Comparison of ENCODE assay signal across 14 cellular contexts in genomic region chr2:223995569-223995968, GRCh38. TPM values are rescaled to one million over a fixed set of nuclear protein-coding genes. Genes with fewer than 3 reads are reported as not detected.
DNase-seq lines count a peak whose midpoint lies in the region; ATAC-seq and TF ChIP-seq lines count a peak whose summit lies in the region.
"Had no signal": no experiment of that assay in that cellular context is flagged by ENCODE, and none has a peak within 500 bp of the region (broad histone marks: within the 10 kb centered on the region; RNA-seq: fewer than 3 reads in every experiment).

No MANE protein-coding gene starts in this region.

- no peak for DNase-seq in activated CD8-positive, alpha-beta T cell treated with anti-CD3 and anti-CD28 coated beads for 36 hours
- no peak for DNase-seq in activated CD8-positive, alpha-beta T cell treated with anti-CD3 and anti-CD28 coated beads, Interleukin-2, amount 10 ng/mL, durations not matched to agents 7 days and 5 days
- DNase-seq in NCI-H460 (ENCODE audit: extremely low read depth, low read depth) (peak; percentile 89), cardiac fibroblast (ENCODE audit: low read depth in 2 of 2) (peak; percentile 49 to 80), osteocyte (ENCODE audit: extremely low spot score, unreplicated experiment) (no peak), tibial artery (no peak), Ammon's horn (ENCODE audit: low spot score) (no peak)
- DNase-seq: activated CD4-positive, alpha-beta T cell treated with anti-CD3 and anti-CD28 coated beads, Interleukin-2, amount 50 U/mL, for 1 hour; BE2C; gastrocnemius medialis; posterior cingulate gyrus had no signal

- no peaks in the 10 kb centered on the region for H3K36me3 ChIP-seq in tibial artery
- H3K36me3 ChIP-seq: BE2C, gastrocnemius medialis had no signal

- H3K9me3 Mint-ChIP-seq in activated CD8-positive, alpha-beta T cell treated with anti-CD3 and anti-CD28 coated beads for 36 hours, result no peaks in the 10 kb centered on the region
- H3K9me3 Mint-ChIP-seq in activated CD8-positive, alpha-beta T cell treated with anti-CD3 and anti-CD28 coated beads, Interleukin-2, amount 10 ng/mL, durations not matched to agents 7 days and 5 days (ENCODE audit: insufficient read depth), result no peaks in the 10 kb centered on the region
- H3K9me3 Mint-ChIP-seq in osteocyte (ENCODE audit: unreplicated experiment), result no peaks in the 10 kb centered on the region
- H3K9me3 Mint-ChIP-seq: type B pancreatic cell had no signal

- H3K4me1 ChIP-seq in tibial artery, result peaks cover 0 to 12% (median 3%) of the 10 kb centered on the region in 4 donors
- H3K4me1 ChIP-seq: BE2C had no signal

- H3K36me3 Mint-ChIP-seq in activated CD8-positive, alpha-beta T cell treated with anti-CD3 and anti-CD28 coated beads for 36 hours (ENCODE audit: low read depth), result peaks cover 32% of the 10 kb centered on the region
- peaks cover under 1% of the 10 kb centered on the region for H3K36me3 Mint-ChIP-seq in activated CD8-positive, alpha-beta T cell treated with anti-CD3 and anti-CD28 coated beads, Interleukin-2, amount 10 ng/mL, durations not matched to agents 7 days and 5 days (ENCODE audit: low read depth)
- peaks cover 18% of the 10 kb centered on the region for H3K36me3 Mint-ChIP-seq in osteocyte (ENCODE audit: unreplicated experiment)

- H3K4me1 Mint-ChIP-seq in activated CD8-positive, alpha-beta T cell treated with anti-CD3 and anti-CD28 coated beads for 36 hours (ENCODE audit: low read depth), result peaks cover 15% of the 10 kb centered on the region
- peaks cover 8% of the 10 kb centered on the region for H3K4me1 Mint-ChIP-seq in activated CD8-positive, alpha-beta T cell treated with anti-CD3 and anti-CD28 coated beads, Interleukin-2, amount 10 ng/mL, durations not matched to agents 7 days and 5 days (ENCODE audit: low read depth)
- H3K4me1 Mint-ChIP-seq in osteocyte (ENCODE audit: unreplicated experiment), result peaks cover 6% of the 10 kb centered on the region

- peak; percentile 32 for ATAC-seq in activated CD8-positive, alpha-beta T cell treated with anti-CD3 and anti-CD28 coated beads for 36 hours
- no peak for ATAC-seq in activated CD8-positive, alpha-beta T cell treated with anti-CD3 and anti-CD28 coated beads, Interleukin-2, amount 10 ng/mL, durations not matched to agents 7 days and 5 days
- ATAC-seq in HG03097 (IDR thresholded peaks at IDR 0.05; ENCODE audit: low FRiP score, unreplicated experiment), result no peak
- ATAC-seq: gastrocnemius medialis had no signal

- peak overlapping the region; percentile 79 for H3K27ac Mint-ChIP-seq in activated CD8-positive, alpha-beta T cell treated with anti-CD3 and anti-CD28 coated beads for 36 hours
- H3K27ac Mint-ChIP-seq in activated CD8-positive, alpha-beta T cell treated with anti-CD3 and anti-CD28 coated beads, Interleukin-2, amount 10 ng/mL, durations not matched to agents 7 days and 5 days, result no peak overlapping the region
- H3K27ac Mint-ChIP-seq in osteocyte (ENCODE audit: unreplicated experiment), result peak overlapping the region; percentile 65
- H3K27ac Mint-ChIP-seq: type B pancreatic cell had no signal

- H3K9me3 ChIP-seq in tibial artery, result no peaks in the 10 kb centered on the region
- H3K9me3 ChIP-seq: BE2C, gastrocnemius medialis had no signal

- CTCF ChIA-PET in activated CD8-positive, alpha-beta T cell treated with anti-CD3 and anti-CD28 coated beads for 36 hours (lab: Charles Lee), result interaction anchor here (3.0 to 7.2 kb wide), 6 partner anchors 10 to 289 kb away, joined by 21 to 156 read pairs (median 61); partner anchors contain the start of gene SERPINE2
- CTCF ChIA-PET in activated CD8-positive, alpha-beta T cell treated with anti-CD3 and anti-CD28 coated beads, Interleukin-2, amount 10 ng/mL, durations not matched to agents 7 days and 5 days (lab: Charles Lee), result interaction anchor here (3.0 to 6.5 kb wide), 5 partner anchors 10 to 288 kb away, joined by 25 to 130 read pairs (median 61); no protein-coding TSS in a partner anchor

- POLR2A ChIA-PET in activated CD8-positive, alpha-beta T cell treated with anti-CD3 and anti-CD28 coated beads for 36 hours (lab: Charles Lee), result no interaction called here
- POLR2A ChIA-PET in activated CD8-positive, alpha-beta T cell treated with anti-CD3 and anti-CD28 coated beads, Interleukin-2, amount 10 ng/mL, durations not matched to agents 7 days and 5 days (lab: Charles Lee), result no interaction called here

- H3K4me3 Mint-ChIP-seq in activated CD8-positive, alpha-beta T cell treated with anti-CD3 and anti-CD28 coated beads for 36 hours, result no peak overlapping the region
- no peak overlapping the region for H3K4me3 Mint-ChIP-seq in activated CD8-positive, alpha-beta T cell treated with anti-CD3 and anti-CD28 coated beads, Interleukin-2, amount 10 ng/mL, durations not matched to agents 7 days and 5 days
- H3K4me3 Mint-ChIP-seq in osteocyte (ENCODE audit: unreplicated experiment), result no peak overlapping the region
- H3K4me3 Mint-ChIP-seq: type B pancreatic cell had no signal

- H3K27ac ChIP-seq in tibial artery, result no peak overlapping the region
- H3K27ac ChIP-seq: gastrocnemius medialis had no signal

- intact Hi-C loops in activated CD8-positive, alpha-beta T cell treated with anti-CD3 and anti-CD28 coated beads for 36 hours (cut with micrococcal nuclease), result loop anchor here (10.0 kb wide), 1 partner anchor 149 kb away; no protein-coding TSS in a partner anchor
- intact Hi-C loops in tibial artery (cut with DNase I; ENCODE audit: low total_unique reads), result loop anchor here (5.0 kb wide), 1 partner anchor 287 kb away; no protein-coding TSS in a partner anchor

- no peaks in the 10 kb centered on the region for H3K27me3 ChIP-seq in tibial artery
- H3K27me3 ChIP-seq: BE2C, gastrocnemius medialis had no signal

- no peak overlapping the region for H3K4me3 ChIP-seq in cardiac fibroblast (replicated peaks in 1 of 2; ENCODE audit: low read depth in 2 of 2, low read length in 2 of 2)
- no peak overlapping the region for H3K4me3 ChIP-seq in tibial artery
- H3K4me3 ChIP-seq: gastrocnemius medialis, lung had no signal

- no peaks in the 10 kb centered on the region for H3K27me3 Mint-ChIP-seq in activated CD8-positive, alpha-beta T cell treated with anti-CD3 and anti-CD28 coated beads for 36 hours
- no peaks in the 10 kb centered on the region for H3K27me3 Mint-ChIP-seq in activated CD8-positive, alpha-beta T cell treated with anti-CD3 and anti-CD28 coated beads, Interleukin-2, amount 10 ng/mL, durations not matched to agents 7 days and 5 days (ENCODE audit: low read depth)
- no peaks in the 10 kb centered on the region for H3K27me3 Mint-ChIP-seq in osteocyte (ENCODE audit: unreplicated experiment)
- H3K27me3 Mint-ChIP-seq: type B pancreatic cell had no signal

- TF ChIP-seq CTCF in activated CD8-positive, alpha-beta T cell treated with anti-CD3 and anti-CD28 coated beads for 36 hours (IDR thresholded peaks at IDR 0.05), result no peak
- no peak for TF ChIP-seq CTCF in cardiac fibroblast (IDR thresholded peaks at IDR 0.05; ENCODE audit: low read depth, low read length)
- no peak for TF ChIP-seq CTCF in osteocyte (IDR thresholded peaks at IDR 0.05)
- TF ChIP-seq CTCF in tibial artery (IDR thresholded peaks at IDR 0.05), result no peak

RNA-seq across cellular contexts. Expression of gene MRPL44, which starts 38.3 kb away (rescaled TPM):
- total RNA-seq in activated CD8-positive, alpha-beta T cell treated with anti-CD3 and anti-CD28 coated beads for 36 hours, result 10 to 100 TPM; 37.8 to 40.4 TPM
- total RNA-seq in activated CD8-positive, alpha-beta T cell treated with anti-CD3 and anti-CD28 coated beads, Interleukin-2, amount 10 ng/mL, durations not matched to agents 7 days and 5 days, result 10 to 100 TPM; 29.0 to 30.5 TPM
- total RNA-seq in NCI-H460 (2014; rRNA removed; shearing (Covaris generic)), result 55.7 and 62.1 TPM in 2 replicates
- polyA plus RNA-seq in NCI-H460 (2014; cell fraction: nucleus; rRNA removed), result 36.7 and 56.0 TPM in 2 replicates
- total RNA-seq in osteocyte, result 22.7 and 24.8 TPM in 2 replicates

RNA-seq across cellular contexts. Expression of gene SERPINE2, which starts 43.5 kb away (rescaled TPM):
- total RNA-seq in activated CD8-positive, alpha-beta T cell treated with anti-CD3 and anti-CD28 coated beads for 36 hours, result 10 to 100 TPM; 40.4 to 42.4 TPM
- 10 to 100 TPM; 22.2 to 22.5 TPM for total RNA-seq in activated CD8-positive, alpha-beta T cell treated with anti-CD3 and anti-CD28 coated beads, Interleukin-2, amount 10 ng/mL, durations not matched to agents 7 days and 5 days
- 318 and 345 TPM in 2 replicates for total RNA-seq in NCI-H460 (2014; rRNA removed; shearing (Covaris generic))
- 289 and 324 TPM in 2 replicates for polyA plus RNA-seq in NCI-H460 (2014; cell fraction: nucleus; rRNA removed)
- 68.3 and 69.1 TPM in 2 replicates for total RNA-seq in osteocyte

RNA-seq across cellular contexts. Expression of gene WDFY1, which starts 50.4 kb away (rescaled TPM):
- 10 to 100 TPM; 20.8 to 23.1 TPM for total RNA-seq in activated CD8-positive, alpha-beta T cell treated with anti-CD3 and anti-CD28 coated beads for 36 hours
- 10 to 100 TPM; 41.5 to 47.1 TPM for total RNA-seq in activated CD8-positive, alpha-beta T cell treated with anti-CD3 and anti-CD28 coated beads, Interleukin-2, amount 10 ng/mL, durations not matched to agents 7 days and 5 days
- 30.7 and 31.0 TPM in 2 replicates for total RNA-seq in NCI-H460 (2014; rRNA removed; shearing (Covaris generic))
- 13.7 and 39.6 TPM in 2 replicates for polyA plus RNA-seq in NCI-H460 (2014; cell fraction: nucleus; rRNA removed)
- 61.9 and 68.9 TPM in 2 replicates for total RNA-seq in osteocyte

Comparison
In these comparisons a context has a peak if more than half of its experiments do, and no peak if none do; other contexts are left out.
1. DNase-seq: peak in NCI-H460 (single experiment) and cardiac fibroblast (2 of 2); none in activated CD8-positive, alpha-beta T cell treated with anti-CD3 and anti-CD28 coated beads for 36 hours (single experiment), activated CD8-positive, alpha-beta T cell treated with anti-CD3 and anti-CD28 coated beads, Interleukin-2, amount 10 ng/mL, durations not matched to agents 7 days and 5 days (single experiment), osteocyte (single experiment), tibial artery (0 of 2) and Ammon's horn (single experiment).